ENCODE assay signal across 8 cellular contexts in genomic region chr1:202315576-202316168, GRCh38. TPM values are rescaled to one million over a fixed set of nuclear protein-coding genes. Genes with fewer than 3 reads are reported as not detected.
A peak's percentile ranks its signal among the peaks of the same experiment; 100 is the strongest.
DNase-seq lines count a peak whose midpoint lies in the region; ATAC-seq and TF ChIP-seq lines count a peak whose summit lies in the region.

No MANE protein-coding gene starts in this region.

- H3K4me3 Mint-ChIP-seq in activated T-helper 17 cell treated with anti-CD3 and anti-CD28 coated beads, Interleukin-2, amount 50 U/mL, for 72 hours, result no peak overlapping the region

- H3K36me3 ChIP-seq in MG63, result no peaks in the 10 kb centered on the region
- no peaks in the 10 kb centered on the region for H3K36me3 ChIP-seq in testis (ENCODE audit: low read depth, missing control alignments)

- peak; percentile 85 for ATAC-seq in activated T-helper 17 cell treated with anti-CD3 and anti-CD28 coated beads, Interleukin-2, amount 50 U/mL, for 72 hours (replicated peaks)
- ATAC-seq in HG03108 (IDR thresholded peaks at IDR 0.05; ENCODE audit: unreplicated experiment), result no peak

- no peak for TF ChIP-seq POLR2A in testis (IDR thresholded peaks at IDR 0.05)

- no peaks in the 10 kb centered on the region for H3K36me3 Mint-ChIP-seq in activated T-helper 17 cell treated with anti-CD3 and anti-CD28 coated beads, Interleukin-2, amount 50 U/mL, for 72 hours (ENCODE audit: low read depth)

- peak; percentile 98 for TF ChIP-seq CTCF in GM12873 (IDR thresholded peaks at IDR 0.05; ENCODE audit: insufficient read depth, low read depth, low read length, missing control alignments)
- TF ChIP-seq CTCF in foreskin fibroblast (IDR thresholded peaks at IDR 0.05; ENCODE audit: low read depth, low read length), result peak; percentile 98
- TF ChIP-seq CTCF in testis (IDR thresholded peaks at IDR 0.05), result peak; percentile 71 to 78 (median 73)

- WGBS in testis, 2 donors, result 33 to 39% methylated on average over 9 of the region's 9 CpGs

- peaks cover 3% of the 10 kb centered on the region for H3K27me3 Mint-ChIP-seq in activated T-helper 17 cell treated with anti-CD3 and anti-CD28 coated beads, Interleukin-2, amount 50 U/mL, for 72 hours

- no peak overlapping the region for H3K4me3 ChIP-seq in MG63
- H3K4me3 ChIP-seq in foreskin fibroblast (ENCODE audit: low read depth in 1 of 2, low read length in 2 of 2), result no peak overlapping the region
- no peak overlapping the region for H3K4me3 ChIP-seq in testis

- H3K4me1 Mint-ChIP-seq in activated T-helper 17 cell treated with anti-CD3 and anti-CD28 coated beads, Interleukin-2, amount 50 U/mL, for 72 hours, result no peaks in the 10 kb centered on the region

- H3K27ac Mint-ChIP-seq in activated T-helper 17 cell treated with anti-CD3 and anti-CD28 coated beads, Interleukin-2, amount 50 U/mL, for 72 hours, result no peak overlapping the region

- H3K9me3 Mint-ChIP-seq in activated T-helper 17 cell treated with anti-CD3 and anti-CD28 coated beads, Interleukin-2, amount 50 U/mL, for 72 hours, result no peaks in the 10 kb centered on the region

- H3K9me3 ChIP-seq in MG63 (no peaks in the 10 kb centered on the region), testis (no peaks in the 10 kb centered on the region)

- H3K27me3 ChIP-seq in MG63, result no peaks in the 10 kb centered on the region
- no peaks in the 10 kb centered on the region for H3K27me3 ChIP-seq in testis

- no peaks in the 10 kb centered on the region for H3K4me1 ChIP-seq in testis

- DNase-seq in MG63 (peak; percentile 62), SHP77 (lab: John Stamatoyannopoulos, UW) (peak; percentile 62 to 82), foreskin fibroblast (peak; percentile 45 to 85), occipital lobe (lab: John Stamatoyannopoulos, UW) (peak; percentile 55), testis (peak; percentile 90)

- no peak overlapping the region for H3K27ac ChIP-seq in testis

- intact Hi-C loops in testis (cut with DNase I; ENCODE audit: low total_unique reads), result loop anchor here (5.0 kb wide), 1 partner anchor 128 kb away; no protein-coding TSS in a partner anchor

RNA-seq across cellular contexts. Expression of gene UBE2T, which starts 26.1 kb away (rescaled TPM):
- total RNA-seq in MG63 (2014; rRNA removed; shearing (Covaris generic); ENCODE audit: low replicate concordance), result 83.6 and 111 TPM in 2 replicates
- 10 to 100 TPM; 59.7 to 83.7 TPM for total RNA-seq in activated T-helper 17 cell treated with anti-CD3 and anti-CD28 coated beads, Interleukin-2, amount 50 U/mL, for 72 hours
- 27.6 TPM for total RNA-seq in occipital lobe
- total RNA-seq in testis, result 10 to 100 TPM; 29.9 to 43.9 TPM
- 49.0 TPM for polyA plus RNA-seq in testis (ENCODE audit: insufficient read depth, low read depth, low replicate concordance)

RNA-seq across cellular contexts. Expression of gene PPP1R12B, which starts 32.8 kb away (rescaled TPM):
- 15.4 and 20.3 TPM in 2 replicates for total RNA-seq in MG63 (2014; rRNA removed; shearing (Covaris generic); ENCODE audit: low replicate concordance)
- total RNA-seq in activated T-helper 17 cell treated with anti-CD3 and anti-CD28 coated beads, Interleukin-2, amount 50 U/mL, for 72 hours, result 10 to 100 TPM; 21.6 to 26.0 TPM
- 30.4 TPM for total RNA-seq in occipital lobe
- total RNA-seq in testis, result 10 to 100 TPM; 54.6 to 61.2 TPM
- 32.6 TPM for polyA plus RNA-seq in testis (ENCODE audit: insufficient read depth, low read depth, low replicate concordance)
